Comparison of ENCODE assay signal across 2 cellular contexts in the genomic region with DNA sequence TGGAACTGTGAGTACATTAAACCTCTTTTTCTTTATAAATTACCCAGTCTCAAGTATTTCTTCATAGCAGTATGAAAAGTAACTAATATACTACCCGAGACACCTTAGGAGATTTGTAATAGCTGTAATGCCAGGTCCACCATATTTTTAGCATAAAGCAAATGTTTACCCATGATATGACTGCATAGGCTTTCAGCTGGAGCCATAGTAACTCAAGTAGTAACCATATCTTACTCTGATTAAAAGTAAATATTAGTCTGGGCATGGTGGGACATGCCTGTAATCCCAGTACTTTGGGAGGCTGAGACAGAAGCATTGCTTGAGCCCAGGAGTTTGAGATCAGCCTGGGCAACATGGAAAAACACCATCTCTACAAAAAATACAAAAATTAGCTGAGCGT. TPM values are rescaled to one million over a fixed set of nuclear protein-coding genes. Genes with fewer than 3 reads are reported as not detected.
"Had no signal": no experiment of that assay in that cellular context is flagged by ENCODE, and none has a peak within 500 bp of the region (broad histone marks: within the 10 kb centered on the region; RNA-seq: fewer than 3 reads in every experiment).

No MANE protein-coding gene starts in this region.

RNA-seq across cellular contexts. Expression of a gene that starts 52.4 kb away (rescaled TPM):
- total RNA-seq: H7 had no signal
- polyA plus RNA-seq: IgD-negative memory B cell had no signal
